In the genomic region with DNA sequence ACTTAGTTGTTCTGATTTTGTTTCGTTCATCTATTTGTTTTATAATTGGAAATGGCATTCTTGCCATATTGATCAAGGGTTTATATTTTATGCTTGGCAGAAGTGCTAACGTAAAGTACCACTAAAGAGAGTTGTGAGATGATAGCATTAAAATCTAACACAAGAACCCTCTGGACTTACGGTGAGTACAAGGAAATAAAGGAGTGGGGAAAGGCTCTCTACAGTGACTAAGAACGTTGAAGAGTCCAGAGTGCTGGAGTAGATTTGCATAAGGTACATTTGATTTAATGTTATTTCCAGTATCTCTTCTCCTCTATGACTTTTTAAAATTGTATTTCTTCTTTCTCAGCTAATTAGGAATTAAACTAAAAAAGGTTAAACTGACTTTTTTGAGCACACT, we compare ENCODE assay signal across 35 cellular contexts.
"Had no signal": no experiment of that assay in that cellular context is flagged by ENCODE, and none has a peak within 500 bp of the region (broad histone marks: within the 10 kb centered on the region; RNA-seq: fewer than 3 reads in every experiment).

No MANE protein-coding gene starts in this region.

- H3K27me3 ChIP-seq: MG63 had no signal

- H3K9me3 ChIP-seq: MG63 had no signal

- DNase-seq: Karpas-422, Kasumi-1, KG1, MG63, MM.1S, MV-4-11, NCI-H1048, NCI-H1092, NCI-H1092 treated with DMSO at 0.1 percent for 48 hours, NCI-H1105, NCI-H1105 treated with DMSO at 0.1 percent for 48 hours, NCI-H1417, NCI-H1417 treated with DMSO at 0.1 percent for 48 hours, NCI-H1436, NCI-H1436 treated with DMSO at 0.1 percent for 48 hours, NCI-H146, NCI-H1694, NCI-H1694 treated with DMSO at 0.1 percent for 48 hours, NCI-H187, NCI-H187 treated with DMSO at 0.1 percent for 48 hours, NCI-H1930, NCI-H2029, NCI-H2029 treated with DMSO at 0.1 percent for 48 hours, NCI-H2081, NCI-H2081 treated with DMSO at 0.1 percent for 48 hours, NCI-H2107, NCI-H2171, NCI-H2171 treated with DMSO at 0.1 percent for 48 hours, NCI-H2227 treated with DMSO at 0.1 percent for 48 hours, NCI-H226, NCI-H345, NCI-H446, NCI-H446 treated with DMSO at 0.1 percent for 48 hours, NCI-H510A had no signal

- H3K4me3 ChIP-seq: MG63 had no signal

- H3K36me3 ChIP-seq: MG63 had no signal

- H3K27ac ChIP-seq: KMS-11 had no signal
